Comparison of ENCODE assay signal across 8 cellular contexts in genomic region chr1:156676820-156677615, GRCh38. TPM values are rescaled to one million over a fixed set of nuclear protein-coding genes. Genes with fewer than 3 reads are reported as not detected.
DNase-seq lines count a peak whose midpoint lies in the region; ATAC-seq lines count a peak whose summit lies in the region.

NES (minus strand) TSS chr1:156677407; CDS start chr1:156677264, 143 bp downstream.

- DNase-seq in NCI-H2227 (lab: John Stamatoyannopoulos, UW; ENCODE audit: unreplicated experiment) (peak; percentile 51), NCI-H2227 treated with DMSO at 0.1 percent for 48 hours (lab: John Stamatoyannopoulos, UW) (no peak), SW480 (ENCODE audit: low spot score) (peak; percentile 85), glomerular endothelial cell (ENCODE audit: extremely low read depth, low read depth, low spot score) (no peak), nucleus accumbens (lab: John Stamatoyannopoulos, UW) (peak in 43 of 56 donors; percentile 18 to 75 (median 39)), GOT3 (lab: John Stamatoyannopoulos, UW) (no peak), Kasumi-1 (lab: John Stamatoyannopoulos, UW) (no peak)

- ATAC-seq in GM21786 (IDR thresholded peaks at IDR 0.05; ENCODE audit: unreplicated experiment): no peak

RNA-seq across cellular contexts. Expression of gene NES, which starts in this region (rescaled TPM):
- total RNA-seq in glomerular endothelial cell: 250 and 276 TPM in 2 replicates

Comparison
In these comparisons a context has a peak if more than half of its experiments do, and no peak if none do; other contexts are left out.
1. DNase-seq: peak in NCI-H2227 (single experiment), SW480 (single experiment) and nucleus accumbens (43 of 56); none in NCI-H2227 treated with DMSO at 0.1 percent for 48 hours (single experiment), glomerular endothelial cell (single experiment), GOT3 (single experiment) and Kasumi-1 (0 of 2).